In the genomic region with DNA sequence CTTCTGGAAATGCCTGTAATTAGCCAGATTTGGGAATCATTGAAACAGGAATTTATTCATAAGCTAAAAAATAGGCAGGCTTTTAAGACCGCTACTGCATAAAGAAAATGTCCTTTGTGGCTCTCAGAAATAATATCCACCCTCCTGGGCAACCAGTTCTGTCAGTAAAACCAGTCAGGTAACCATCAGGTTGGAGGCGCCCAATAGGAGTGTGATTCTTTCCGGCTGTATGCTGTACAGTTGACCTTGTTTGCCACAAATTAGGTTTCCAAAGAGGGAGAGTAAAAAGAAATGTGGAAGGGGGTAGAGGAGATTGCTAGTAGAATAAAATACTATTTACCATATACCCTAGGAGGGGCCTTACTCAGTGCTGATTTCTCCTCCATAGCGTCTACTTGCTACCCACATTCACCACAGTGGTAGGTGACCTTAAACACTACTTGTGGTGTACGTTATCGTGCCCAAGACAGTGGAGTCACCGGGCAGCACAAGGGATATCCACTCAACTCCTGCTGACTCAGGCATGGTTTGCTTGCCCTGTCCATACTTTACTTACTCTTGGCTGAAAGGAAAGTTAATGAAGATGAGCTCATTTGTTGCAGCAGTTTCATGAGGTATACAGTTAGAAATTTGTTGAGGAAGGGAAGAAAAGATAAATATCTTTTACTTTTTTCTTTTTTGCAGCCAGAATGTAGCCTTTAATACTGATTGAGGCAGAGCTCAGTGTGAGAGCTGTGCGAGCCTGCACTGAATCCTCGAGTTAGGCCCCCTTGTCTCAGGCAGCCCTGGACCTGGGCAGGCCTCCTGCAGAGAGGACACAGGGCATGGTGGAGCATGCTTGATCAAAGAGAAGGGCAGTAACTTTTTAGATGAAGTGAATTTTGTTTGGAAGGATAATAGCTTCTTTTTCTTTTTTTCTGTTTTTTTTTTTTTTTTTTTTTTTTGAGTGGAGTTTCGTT, we compare ENCODE assay signal across 1 cellular context.
TF ChIP-seq lines count a peak whose summit lies in the region.

No MANE protein-coding gene starts in this region.

TF ChIP-seq in HepG2, 621 proteins besides CTCF, POLR2A, EP300 and RAD21:
- TF ChIP-seq SCMH1 (CRISPR knock-in tag; IDR thresholded peaks at IDR 0.05; ENCODE audit: borderline replicate concordance) = no peak
- TF ChIP-seq CCDC6 (CRISPR knock-in tag; IDR thresholded peaks at IDR 0.05) = no peak
- TF ChIP-seq ZBTB34 (CRISPR knock-in tag; IDR thresholded peaks at IDR 0.05) = no peak
- no peak for TF ChIP-seq MTF2 (CRISPR knock-in tag; IDR thresholded peaks at IDR 0.05; ENCODE audit: borderline replicate concordance)
- TF ChIP-seq ZNF256 (CRISPR knock-in tag; conservative IDR thresholded peaks at IDR 0.05) = no peak
- no peak for TF ChIP-seq CSRNP1 (CRISPR knock-in tag; IDR thresholded peaks at IDR 0.05)
- no peak for TF ChIP-seq HNRNPUL1 (IDR thresholded peaks at IDR 0.05; ENCODE audit: low read depth, low read length)
- no peak for TF ChIP-seq ETV5 (CRISPR knock-in tag; IDR thresholded peaks at IDR 0.05; ENCODE audit: borderline replicate concordance)
- no peak for TF ChIP-seq MYNN (CRISPR knock-in tag; IDR thresholded peaks at IDR 0.05; ENCODE audit: low read depth)
- no peak for TF ChIP-seq ZBTB38 (CRISPR knock-in tag; IDR thresholded peaks at IDR 0.05)
- no peak for TF ChIP-seq ZNF33A (CRISPR knock-in tag; IDR thresholded peaks at IDR 0.05; ENCODE audit: borderline replicate concordance)
- TF ChIP-seq GTF3A (CRISPR knock-in tag; conservative IDR thresholded peaks at IDR 0.05) = no peak
- no peak for TF ChIP-seq ZNF724P (CRISPR knock-in tag; IDR thresholded peaks at IDR 0.05; ENCODE audit: borderline replicate concordance)
TF ChIP-seq in HepG2: peak in this region for 0.
